In the genomic region with DNA sequence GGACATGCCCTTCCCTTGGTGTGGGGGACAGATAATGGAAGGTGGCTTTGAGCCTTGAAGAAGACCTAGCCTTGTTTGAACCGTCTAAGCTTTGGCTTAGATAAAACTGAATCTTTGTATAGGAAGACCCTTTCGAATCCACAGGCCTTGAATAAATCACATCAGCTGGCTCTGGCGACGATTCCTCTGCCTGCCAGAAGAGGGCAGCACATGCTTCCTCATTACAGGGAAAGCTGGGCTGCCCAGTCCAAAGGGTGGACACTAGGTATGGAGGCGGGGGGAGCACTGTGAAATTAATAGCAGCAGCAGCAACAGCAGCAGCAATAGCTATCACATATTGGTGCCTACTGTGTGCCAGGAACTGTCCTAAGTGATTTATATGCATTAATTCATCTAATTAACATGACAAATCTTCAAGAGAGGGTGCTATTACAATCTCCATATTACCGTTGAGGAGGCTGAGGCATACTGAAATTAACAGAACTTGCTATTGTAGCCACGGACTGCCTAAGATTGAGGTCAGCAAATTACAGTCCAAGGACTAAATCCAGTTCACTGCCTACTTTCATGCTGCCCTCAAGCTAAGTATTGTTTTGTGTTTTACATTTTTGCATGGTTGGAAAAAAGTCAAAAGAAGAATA, we compare ENCODE assay signal across 8 cellular contexts.
DNase-seq lines count a peak whose midpoint lies in the region; ATAC-seq, FAIRE-seq and TF ChIP-seq lines count a peak whose summit lies in the region.

No MANE protein-coding gene starts in this region.

- 8% methylated on average over 7 of the region's 7 CpGs for WGBS in HepG2 (ENCODE audit: low lambda C conversion rate)

- no peak overlapping the region for H3K27ac ChIP-seq in HepG2 (ENCODE audit: extremely low read length, insufficient read depth, low read length)

- BruUV-seq in HepG2 (replicated peaks; lab: Mats Ljungman, UMichigan): no TSS peak

- no peak overlapping the region for H3K4me2 ChIP-seq in HepG2 (ENCODE audit: low read depth, low read length)

- DNase-seq in SIG-M5 treated with dmso at 0.1 percent for 504 hours (lab: John Stamatoyannopoulos, UW; ENCODE audit: unreplicated experiment): peak; percentile 12
- DNase-seq in SIG-M5 (lab: John Stamatoyannopoulos, UW): no peak
- peak; percentile 28 for DNase-seq in NCI-H2171 treated with DMSO at 0.1 percent for 48 hours (lab: John Stamatoyannopoulos, UW)
- DNase-seq in activated CD4-positive, alpha-beta T cell treated with anti-CD3 and anti-CD28 coated beads for 24 hours (ENCODE audit: low read depth in 2 of 2): peak; percentile 35 to 52
- DNase-seq in cerebellum (ENCODE audit: low spot score): peak; percentile 31
- DNase-seq in HepG2 (ENCODE audit: low spot score): peak; percentile 47
- DNase-seq in stimulated activated CD4-positive, alpha-beta T cell treated with anti-CD3 and anti-CD28 coated beads, Interleukin-4, amount 100 ng/mL, for 24 hours: peak; percentile 62

- H3K36me3 ChIP-seq in HepG2 (replicated peaks in 1 of 2; ENCODE audit: control insufficient read depth in 1 of 2, insufficient read depth in 2 of 2, low read length in 2 of 2): no peaks in the 10 kb centered on the region

- CTCF ChIA-PET in HepG2 (lab: Yijun Ruan, JAX; ENCODE audit: low intra/inter-chr PET ratio, low total read pairs): no interaction called here

- no peaks in the 10 kb centered on the region for H3K4me1 ChIP-seq in HepG2 (ENCODE audit: insufficient read depth, low read length)

- TF ChIP-seq RAD21 in HepG2 (CRISPR knock-in tag; IDR thresholded peaks at IDR 0.05): peak; percentile 58

- peaks cover 5 to 7% of the 10 kb centered on the region in 2 experiments; a peak in 3 of 5 replicates for H3K27me3 ChIP-seq in HepG2 (ENCODE audit: control insufficient read depth in 1 of 2, insufficient read depth in 2 of 2, low read length in 2 of 2)

- TF ChIP-seq POLR2A in HepG2 (IDR thresholded peaks at IDR 0.05; ENCODE audit: insufficient read depth in 1 of 2, low read depth in 2 of 2, low read length in 2 of 2): no peak

- ATAC-seq in HepG2 (peak; percentile 92), GM21723 (IDR thresholded peaks at IDR 0.05; ENCODE audit: unreplicated experiment) (no peak)

- in situ Hi-C loops in HepG2 (cut with HindIII; ENCODE audit: extremely low pct_ligation_motif_present, low pct_unique_long_range_greater_than_20kb): no loop called here

- H3K79me2 ChIP-seq in HepG2 (ENCODE audit: insufficient read depth, low read length): no peaks in the 10 kb centered on the region

- peak; percentile 61 for FAIRE-seq in HepG2 (lab: Jason Lieb, UNC)

- H3K9me3 ChIP-seq in HepG2 (ENCODE audit: low read length): no peaks in the 10 kb centered on the region

- TF ChIP-seq EP300 in HepG2 (IDR thresholded peaks at IDR 0.05; ENCODE audit: low read depth in 2 of 2, low read length in 2 of 2) (no peak), HepG2 (CRISPR knock-in tag; IDR thresholded peaks at IDR 0.05; ENCODE audit: borderline replicate concordance) (no peak)

- no peak overlapping the region for H2AFZ ChIP-seq in HepG2 (ENCODE audit: low read length)

- no peaks in the 10 kb centered on the region; the same call in 1 of the 2 replicates for H4K20me1 ChIP-seq in HepG2 (ENCODE audit: insufficient read depth, low read length)

- intact Hi-C loops in HepG2 (cut with micrococcal nuclease; ENCODE audit: unreplicated experiment): loop anchor here (1.0 kb wide), 2 partner anchors 480 to 696 kb away; no protein-coding TSS in a partner anchor

- H3K9ac ChIP-seq in HepG2 (ENCODE audit: insufficient read depth, low read depth, low read length): no peak overlapping the region

- POLR2A ChIA-PET in HepG2 (lab: Yijun Ruan, JAX): no interaction called here

- peak; percentile 91 for TF ChIP-seq CTCF in HepG2 (CRISPR knock-in tag; IDR thresholded peaks at IDR 0.05)

- no peak overlapping the region for H3K4me3 ChIP-seq in HepG2 (replicated peaks in 1 of 3; ENCODE audit: insufficient read depth in 1 of 3, low read depth in 2 of 3, low read length in 3 of 3)

TF ChIP-seq in HepG2, 621 proteins besides CTCF, POLR2A, EP300 and RAD21 (continues in another document):
- TF ChIP-seq RXRB (CRISPR knock-in tag; IDR thresholded peaks at IDR 0.05; ENCODE audit: borderline replicate concordance) (no peak), KDM2A (CRISPR knock-in tag; IDR thresholded peaks at IDR 0.05; ENCODE audit: borderline replicate concordance, low read depth) (peak; percentile 45; the same call in 1 of the 2 replicates), ELF3 (CRISPR knock-in tag; IDR thresholded peaks at IDR 0.05) (peak; percentile 44; the same call in 1 of the 2 replicates), ZFP82 (CRISPR knock-in tag; IDR thresholded peaks at IDR 0.05; ENCODE audit: borderline replicate concordance) (no peak), ETV5 (CRISPR knock-in tag; IDR thresholded peaks at IDR 0.05; ENCODE audit: borderline replicate concordance) (0 out of 2 replicates have a peak, but pooled peaks have one; percentile 17), CBX1 (IDR thresholded peaks at IDR 0.05; ENCODE audit: low read depth) (peak; percentile 31), MATR3 (CRISPR knock-in tag; IDR thresholded peaks at IDR 0.05) (no peak), SMC3 (IDR thresholded peaks at IDR 0.05; ENCODE audit: low read length) (peak; percentile 62), GABPA (IDR thresholded peaks at IDR 0.05; ENCODE audit: low read depth, low read length) (no peak), GABPA (CRISPR knock-in tag; IDR thresholded peaks at IDR 0.05; ENCODE audit: low read depth) (peak; percentile 52), MED13 (CRISPR knock-in tag; IDR thresholded peaks at IDR 0.05) (no peak)
- TF ChIP-seq, protein P1, sequence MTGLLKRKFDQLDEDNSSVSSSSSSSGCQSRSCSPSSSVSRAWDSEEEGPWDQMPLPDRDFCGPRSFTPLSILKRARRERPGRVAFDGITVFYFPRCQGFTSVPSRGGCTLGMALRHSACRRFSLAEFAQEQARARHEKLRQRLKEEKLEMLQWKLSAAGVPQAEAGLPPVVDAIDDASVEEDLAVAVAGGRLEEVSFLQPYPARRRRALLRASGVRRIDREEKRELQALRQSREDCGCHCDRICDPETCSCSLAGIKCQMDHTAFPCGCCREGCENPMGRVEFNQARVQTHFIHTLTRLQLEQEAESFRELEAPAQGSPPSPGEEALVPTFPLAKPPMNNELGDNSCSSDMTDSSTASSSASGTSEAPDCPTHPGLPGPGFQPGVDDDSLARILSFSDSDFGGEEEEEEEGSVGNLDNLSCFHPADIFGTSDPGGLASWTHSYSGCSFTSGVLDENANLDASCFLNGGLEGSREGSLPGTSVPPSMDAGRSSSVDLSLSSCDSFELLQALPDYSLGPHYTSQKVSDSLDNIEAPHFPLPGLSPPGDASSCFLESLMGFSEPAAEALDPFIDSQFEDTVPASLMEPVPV (CRISPR knock-in tag; IDR thresholded peaks at IDR 0.05): no peak
- TF ChIP-seq, protein P2, sequence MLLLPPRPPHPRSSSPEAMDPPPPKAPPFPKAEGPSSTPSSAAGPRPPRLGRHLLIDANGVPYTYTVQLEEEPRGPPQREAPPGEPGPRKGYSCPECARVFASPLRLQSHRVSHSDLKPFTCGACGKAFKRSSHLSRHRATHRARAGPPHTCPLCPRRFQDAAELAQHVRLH (CRISPR knock-in tag; IDR thresholded peaks at IDR 0.05; ENCODE audit: borderline replicate concordance, low read depth): 0 out of 2 replicates have a peak, but pooled peaks have one; percentile 24
- TF ChIP-seq, protein P3, sequence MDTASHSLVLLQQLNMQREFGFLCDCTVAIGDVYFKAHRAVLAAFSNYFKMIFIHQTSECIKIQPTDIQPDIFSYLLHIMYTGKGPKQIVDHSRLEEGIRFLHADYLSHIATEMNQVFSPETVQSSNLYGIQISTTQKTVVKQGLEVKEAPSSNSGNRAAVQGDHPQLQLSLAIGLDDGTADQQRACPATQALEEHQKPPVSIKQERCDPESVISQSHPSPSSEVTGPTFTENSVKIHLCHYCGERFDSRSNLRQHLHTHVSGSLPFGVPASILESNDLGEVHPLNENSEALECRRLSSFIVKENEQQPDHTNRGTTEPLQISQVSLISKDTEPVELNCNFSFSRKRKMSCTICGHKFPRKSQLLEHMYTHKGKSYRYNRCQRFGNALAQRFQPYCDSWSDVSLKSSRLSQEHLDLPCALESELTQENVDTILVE (CRISPR knock-in tag; IDR thresholded peaks at IDR 0.05): 0 out of 2 replicates have a peak, but pooled peaks have one; percentile 30
- TF ChIP-seq, protein P4, sequence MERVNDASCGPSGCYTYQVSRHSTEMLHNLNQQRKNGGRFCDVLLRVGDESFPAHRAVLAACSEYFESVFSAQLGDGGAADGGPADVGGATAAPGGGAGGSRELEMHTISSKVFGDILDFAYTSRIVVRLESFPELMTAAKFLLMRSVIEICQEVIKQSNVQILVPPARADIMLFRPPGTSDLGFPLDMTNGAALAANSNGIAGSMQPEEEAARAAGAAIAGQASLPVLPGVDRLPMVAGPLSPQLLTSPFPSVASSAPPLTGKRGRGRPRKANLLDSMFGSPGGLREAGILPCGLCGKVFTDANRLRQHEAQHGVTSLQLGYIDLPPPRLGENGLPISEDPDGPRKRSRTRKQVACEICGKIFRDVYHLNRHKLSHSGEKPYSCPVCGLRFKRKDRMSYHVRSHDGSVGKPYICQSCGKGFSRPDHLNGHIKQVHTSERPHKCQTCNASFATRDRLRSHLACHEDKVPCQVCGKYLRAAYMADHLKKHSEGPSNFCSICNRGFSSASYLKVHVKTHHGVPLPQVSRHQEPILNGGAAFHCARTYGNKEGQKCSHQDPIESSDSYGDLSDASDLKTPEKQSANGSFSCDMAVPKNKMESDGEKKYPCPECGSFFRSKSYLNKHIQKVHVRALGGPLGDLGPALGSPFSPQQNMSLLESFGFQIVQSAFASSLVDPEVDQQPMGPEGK (CRISPR knock-in tag; IDR thresholded peaks at IDR 0.05): peak; percentile 57
- TF ChIP-seq, protein P5, sequence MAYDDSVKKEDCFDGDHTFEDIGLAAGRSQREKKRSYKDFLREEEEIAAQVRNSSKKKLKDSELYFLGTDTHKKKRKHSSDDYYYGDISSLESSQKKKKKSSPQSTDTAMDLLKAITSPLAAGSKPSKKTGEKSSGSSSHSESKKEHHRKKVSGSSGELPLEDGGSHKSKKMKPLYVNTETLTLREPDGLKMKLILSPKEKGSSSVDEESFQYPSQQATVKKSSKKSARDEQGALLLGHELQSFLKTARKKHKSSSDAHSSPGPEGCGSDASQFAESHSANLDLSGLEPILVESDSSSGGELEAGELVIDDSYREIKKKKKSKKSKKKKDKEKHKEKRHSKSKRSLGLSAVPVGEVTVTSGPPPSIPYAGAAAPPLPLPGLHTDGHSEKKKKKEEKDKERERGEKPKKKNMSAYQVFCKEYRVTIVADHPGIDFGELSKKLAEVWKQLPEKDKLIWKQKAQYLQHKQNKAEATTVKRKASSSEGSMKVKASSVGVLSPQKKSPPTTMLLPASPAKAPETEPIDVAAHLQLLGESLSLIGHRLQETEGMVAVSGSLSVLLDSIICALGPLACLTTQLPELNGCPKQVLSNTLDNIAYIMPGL (CRISPR knock-in tag; IDR thresholded peaks at IDR 0.05; ENCODE audit: borderline replicate concordance in 1 of 2, low read depth in 1 of 2): 0 out of 4 replicates have a peak, but pooled peaks of 1 of the 2 experiments have one; percentile 47
